In the genomic region with DNA sequence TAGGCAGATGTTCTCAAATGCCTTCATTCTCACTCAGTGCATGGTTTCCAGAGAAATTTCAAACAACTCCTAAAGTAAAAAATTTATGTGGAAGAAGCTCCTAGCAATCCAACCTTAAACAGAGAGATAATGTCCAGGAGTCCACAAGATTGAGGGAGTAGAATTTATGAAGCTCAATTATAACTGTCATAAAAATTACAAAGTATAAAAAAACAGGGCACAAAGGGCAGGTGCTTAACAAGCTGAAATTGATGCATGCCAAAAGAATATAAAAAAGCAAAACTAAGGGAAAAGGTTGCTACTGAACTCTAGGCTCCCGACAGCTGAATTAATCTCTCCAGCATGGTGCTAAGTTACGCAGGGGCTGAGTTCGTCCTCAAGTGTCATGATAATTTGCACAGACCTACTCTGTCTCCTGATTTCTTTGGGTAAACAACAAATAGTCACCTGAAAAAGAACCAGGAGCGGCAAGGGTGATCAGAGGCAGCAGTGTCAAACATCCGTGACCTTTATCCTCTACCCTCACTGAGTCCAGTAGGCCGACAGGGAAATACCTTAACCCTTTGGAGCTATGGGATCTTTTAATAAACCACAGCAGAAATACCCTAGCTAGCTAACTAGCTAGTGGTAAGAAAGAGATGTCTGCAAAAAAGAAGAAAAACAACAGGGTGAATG, we compare ENCODE assay signal across 1 cellular context.
TF ChIP-seq lines count a peak whose summit lies in the region.

No MANE protein-coding gene starts in this region.

TF ChIP-seq in HepG2, 621 proteins besides CTCF, POLR2A, EP300 and RAD21 (continued from another document and continues in another):
- TF ChIP-seq, protein P1, sequence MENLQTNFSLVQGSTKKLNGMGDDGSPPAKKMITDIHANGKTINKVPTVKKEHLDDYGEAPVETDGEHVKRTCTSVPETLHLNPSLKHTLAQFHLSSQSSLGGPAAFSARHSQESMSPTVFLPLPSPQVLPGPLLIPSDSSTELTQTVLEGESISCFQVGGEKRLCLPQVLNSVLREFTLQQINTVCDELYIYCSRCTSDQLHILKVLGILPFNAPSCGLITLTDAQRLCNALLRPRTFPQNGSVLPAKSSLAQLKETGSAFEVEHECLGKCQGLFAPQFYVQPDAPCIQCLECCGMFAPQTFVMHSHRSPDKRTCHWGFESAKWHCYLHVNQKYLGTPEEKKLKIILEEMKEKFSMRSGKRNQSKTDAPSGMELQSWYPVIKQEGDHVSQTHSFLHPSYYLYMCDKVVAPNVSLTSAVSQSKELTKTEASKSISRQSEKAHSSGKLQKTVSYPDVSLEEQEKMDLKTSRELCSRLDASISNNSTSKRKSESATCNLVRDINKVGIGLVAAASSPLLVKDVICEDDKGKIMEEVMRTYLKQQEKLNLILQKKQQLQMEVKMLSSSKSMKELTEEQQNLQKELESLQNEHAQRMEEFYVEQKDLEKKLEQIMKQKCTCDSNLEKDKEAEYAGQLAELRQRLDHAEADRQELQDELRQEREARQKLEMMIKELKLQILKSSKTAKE (CRISPR knock-in tag; IDR thresholded peaks at IDR 0.05; ENCODE audit: borderline replicate concordance) = no peak
- 0 out of 2 replicates have a peak, but pooled peaks have one; percentile 38 for TF ChIP-seq TARDBP (CRISPR knock-in tag; IDR thresholded peaks at IDR 0.05)
- TF ChIP-seq MTA3 (CRISPR knock-in tag; IDR thresholded peaks at IDR 0.05) = no peak
- TF ChIP-seq ZNF33B (CRISPR knock-in tag; IDR thresholded peaks at IDR 0.05) = no peak
- TF ChIP-seq CREB1 (IDR thresholded peaks at IDR 0.05) = no peak
- peak; percentile 41; the same call in 1 of the 2 replicates for TF ChIP-seq CREB1 (CRISPR knock-in tag; IDR thresholded peaks at IDR 0.05)
- no peak for TF ChIP-seq ZNF274 (CRISPR knock-in tag; IDR thresholded peaks at IDR 0.05)
- 0 out of 2 replicates have a peak, but pooled peaks have one; percentile 22 for TF ChIP-seq ZFX (CRISPR knock-in tag; IDR thresholded peaks at IDR 0.05; ENCODE audit: low read depth)
- no peak for TF ChIP-seq ZNF256 (CRISPR knock-in tag; conservative IDR thresholded peaks at IDR 0.05)
- TF ChIP-seq ZKSCAN8 (CRISPR knock-in tag; IDR thresholded peaks at IDR 0.05; ENCODE audit: borderline replicate concordance) = peak; percentile 78; the same call in 1 of the 2 replicates
- no peak for TF ChIP-seq ZNF75D (CRISPR knock-in tag; IDR thresholded peaks at IDR 0.05; ENCODE audit: borderline replicate concordance)
- peak; percentile 91 for TF ChIP-seq NR2F2 (IDR thresholded peaks at IDR 0.05; ENCODE audit: borderline replicate concordance, low read depth)
- TF ChIP-seq ZNF350 (CRISPR knock-in tag; IDR thresholded peaks at IDR 0.05; ENCODE audit: borderline replicate concordance, low read depth) = no peak
- TF ChIP-seq SAP130 (CRISPR knock-in tag; IDR thresholded peaks at IDR 0.05; ENCODE audit: low read depth) = peak; percentile 69
- TF ChIP-seq ZFP36L2 (CRISPR knock-in tag; IDR thresholded peaks at IDR 0.05) = no peak
- peak; percentile 51; the same call in 1 of the 2 replicates for TF ChIP-seq ZNF124 (CRISPR knock-in tag; IDR thresholded peaks at IDR 0.05)
- no peak for TF ChIP-seq SMAD9 (CRISPR knock-in tag; IDR thresholded peaks at IDR 0.05)
- peak; percentile 31; the same call in 1 of the 2 replicates for TF ChIP-seq SIX1 (CRISPR knock-in tag; IDR thresholded peaks at IDR 0.05; ENCODE audit: borderline replicate concordance)
- TF ChIP-seq MEF2D (CRISPR knock-in tag; IDR thresholded peaks at IDR 0.05) = no peak
- TF ChIP-seq MED1 (CRISPR knock-in tag; IDR thresholded peaks at IDR 0.05) = peak; percentile 36; the same call in 1 of the 2 replicates
- TF ChIP-seq AGO1 (IDR thresholded peaks at IDR 0.05; ENCODE audit: low read depth, low read length, poor library complexity, severe bottlenecking) = no peak
- TF ChIP-seq ZNF343 (CRISPR knock-in tag; IDR thresholded peaks at IDR 0.05) = no peak
- no peak for TF ChIP-seq U2AF2 (IDR thresholded peaks at IDR 0.05; ENCODE audit: low read depth, low read length)
- TF ChIP-seq EHMT2 (IDR thresholded peaks at IDR 0.05; ENCODE audit: borderline replicate concordance, low read depth, low read length) = no peak
- no peak for TF ChIP-seq SOX13 (IDR thresholded peaks at IDR 0.05)
- peak in 1 of 2 experiments; percentile 83; a peak in 2 of 4 replicates for TF ChIP-seq SOX13 (CRISPR knock-in tag; conservative IDR thresholded peaks at IDR 0.05 in 1 of 2, IDR thresholded peaks at IDR 0.05 in 1 of 2)
- TF ChIP-seq BCL6 (CRISPR knock-in tag; IDR thresholded peaks at IDR 0.05) = peak; percentile 59
- no peak for TF ChIP-seq GPN1 (CRISPR knock-in tag; IDR thresholded peaks at IDR 0.05; ENCODE audit: borderline replicate concordance)
- peak; percentile 90 for TF ChIP-seq NR2C2 (CRISPR knock-in tag; IDR thresholded peaks at IDR 0.05; ENCODE audit: borderline replicate concordance)
- TF ChIP-seq, protein P2, sequence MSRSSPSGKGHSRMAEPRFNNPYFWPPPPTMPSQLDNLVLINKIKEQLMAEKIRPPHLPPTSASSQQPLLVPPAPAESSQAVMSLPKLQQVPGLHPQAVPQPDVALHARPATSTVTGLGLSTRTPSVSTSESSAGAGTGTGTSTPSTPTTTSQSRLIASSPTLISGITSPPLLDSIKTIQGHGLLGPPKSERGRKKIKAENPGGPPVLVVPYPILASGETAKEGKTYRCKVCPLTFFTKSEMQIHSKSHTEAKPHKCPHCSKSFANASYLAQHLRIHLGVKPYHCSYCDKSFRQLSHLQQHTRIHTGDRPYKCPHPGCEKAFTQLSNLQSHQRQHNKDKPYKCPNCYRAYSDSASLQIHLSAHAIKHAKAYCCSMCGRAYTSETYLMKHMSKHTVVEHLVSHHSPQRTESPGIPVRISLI (CRISPR knock-in tag; IDR thresholded peaks at IDR 0.05; ENCODE audit: borderline replicate concordance) = peak; percentile 43; the same call in 1 of the 2 replicates
- no peak for TF ChIP-seq ZNF260 (CRISPR knock-in tag; IDR thresholded peaks at IDR 0.05; ENCODE audit: borderline replicate concordance, low read depth)
- no peak for TF ChIP-seq ZNF24 (IDR thresholded peaks at IDR 0.05)
- TF ChIP-seq ZNF136 (CRISPR knock-in tag; IDR thresholded peaks at IDR 0.05; ENCODE audit: low read depth) = no peak
- peak; percentile 66; the same call in 1 of the 2 replicates for TF ChIP-seq DPF2 (CRISPR knock-in tag; IDR thresholded peaks at IDR 0.05; ENCODE audit: borderline replicate concordance, low read depth)
- TF ChIP-seq SMAD3 (CRISPR knock-in tag; IDR thresholded peaks at IDR 0.05) = 0 out of 2 replicates have a peak, but pooled peaks have one; percentile 38
- TF ChIP-seq NFIC (IDR thresholded peaks at IDR 0.05; ENCODE audit: low read length) = peak; percentile 53; the same call in 1 of the 2 replicates
- TF ChIP-seq, protein P3, sequence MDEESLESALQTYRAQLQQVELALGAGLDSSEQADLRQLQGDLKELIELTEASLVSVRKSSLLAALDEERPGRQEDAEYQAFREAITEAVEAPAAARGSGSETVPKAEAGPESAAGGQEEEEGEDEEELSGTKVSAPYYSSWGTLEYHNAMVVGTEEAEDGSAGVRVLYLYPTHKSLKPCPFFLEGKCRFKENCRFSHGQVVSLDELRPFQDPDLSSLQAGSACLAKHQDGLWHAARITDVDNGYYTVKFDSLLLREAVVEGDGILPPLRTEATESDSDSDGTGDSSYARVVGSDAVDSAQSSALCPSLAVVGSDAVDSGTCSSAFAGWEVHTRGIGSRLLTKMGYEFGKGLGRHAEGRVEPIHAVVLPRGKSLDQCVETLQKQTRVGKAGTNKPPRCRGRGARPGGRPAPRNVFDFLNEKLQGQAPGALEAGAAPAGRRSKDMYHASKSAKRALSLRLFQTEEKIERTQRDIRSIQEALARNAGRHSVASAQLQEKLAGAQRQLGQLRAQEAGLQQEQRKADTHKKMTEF (CRISPR knock-in tag; IDR thresholded peaks at IDR 0.05) = peak; percentile 42; the same call in 1 of the 2 replicates
- TF ChIP-seq, protein P4, sequence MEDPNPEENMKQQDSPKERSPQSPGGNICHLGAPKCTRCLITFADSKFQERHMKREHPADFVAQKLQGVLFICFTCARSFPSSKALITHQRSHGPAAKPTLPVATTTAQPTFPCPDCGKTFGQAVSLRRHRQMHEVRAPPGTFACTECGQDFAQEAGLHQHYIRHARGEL (CRISPR knock-in tag; IDR thresholded peaks at IDR 0.05) = no peak
- TF ChIP-seq, protein P5, sequence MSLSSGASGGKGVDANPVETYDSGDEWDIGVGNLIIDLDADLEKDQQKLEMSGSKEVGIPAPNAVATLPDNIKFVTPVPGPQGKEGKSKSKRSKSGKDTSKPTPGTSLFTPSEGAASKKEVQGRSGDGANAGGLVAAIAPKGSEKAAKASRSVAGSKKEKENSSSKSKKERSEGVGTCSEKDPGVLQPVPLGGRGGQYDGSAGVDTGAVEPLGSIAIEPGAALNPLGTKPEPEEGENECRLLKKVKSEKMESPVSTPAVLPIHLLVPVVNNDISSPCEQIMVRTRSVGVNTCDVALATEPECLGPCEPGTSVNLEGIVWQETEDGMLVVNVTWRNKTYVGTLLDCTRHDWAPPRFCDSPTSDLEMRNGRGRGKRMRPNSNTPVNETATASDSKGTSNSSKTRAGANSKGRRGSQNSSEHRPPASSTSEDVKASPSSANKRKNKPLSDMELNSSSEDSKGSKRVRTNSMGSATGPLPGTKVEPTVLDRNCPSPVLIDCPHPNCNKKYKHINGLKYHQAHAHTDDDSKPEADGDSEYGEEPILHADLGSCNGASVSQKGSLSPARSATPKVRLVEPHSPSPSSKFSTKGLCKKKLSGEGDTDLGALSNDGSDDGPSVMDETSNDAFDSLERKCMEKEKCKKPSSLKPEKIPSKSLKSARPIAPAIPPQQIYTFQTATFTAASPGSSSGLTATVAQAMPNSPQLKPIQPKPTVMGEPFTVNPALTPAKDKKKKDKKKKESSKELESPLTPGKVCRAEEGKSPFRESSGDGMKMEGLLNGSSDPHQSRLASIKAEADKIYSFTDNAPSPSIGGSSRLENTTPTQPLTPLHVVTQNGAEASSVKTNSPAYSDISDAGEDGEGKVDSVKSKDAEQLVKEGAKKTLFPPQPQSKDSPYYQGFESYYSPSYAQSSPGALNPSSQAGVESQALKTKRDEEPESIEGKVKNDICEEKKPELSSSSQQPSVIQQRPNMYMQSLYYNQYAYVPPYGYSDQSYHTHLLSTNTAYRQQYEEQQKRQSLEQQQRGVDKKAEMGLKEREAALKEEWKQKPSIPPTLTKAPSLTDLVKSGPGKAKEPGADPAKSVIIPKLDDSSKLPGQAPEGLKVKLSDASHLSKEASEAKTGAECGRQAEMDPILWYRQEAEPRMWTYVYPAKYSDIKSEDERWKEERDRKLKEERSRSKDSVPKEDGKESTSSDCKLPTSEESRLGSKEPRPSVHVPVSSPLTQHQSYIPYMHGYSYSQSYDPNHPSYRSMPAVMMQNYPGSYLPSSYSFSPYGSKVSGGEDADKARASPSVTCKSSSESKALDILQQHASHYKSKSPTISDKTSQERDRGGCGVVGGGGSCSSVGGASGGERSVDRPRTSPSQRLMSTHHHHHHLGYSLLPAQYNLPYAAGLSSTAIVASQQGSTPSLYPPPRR (CRISPR knock-in tag; IDR thresholded peaks at IDR 0.05; ENCODE audit: borderline replicate concordance) = 0 out of 2 replicates have a peak, but pooled peaks have one; percentile 55
- TF ChIP-seq, protein P6, sequence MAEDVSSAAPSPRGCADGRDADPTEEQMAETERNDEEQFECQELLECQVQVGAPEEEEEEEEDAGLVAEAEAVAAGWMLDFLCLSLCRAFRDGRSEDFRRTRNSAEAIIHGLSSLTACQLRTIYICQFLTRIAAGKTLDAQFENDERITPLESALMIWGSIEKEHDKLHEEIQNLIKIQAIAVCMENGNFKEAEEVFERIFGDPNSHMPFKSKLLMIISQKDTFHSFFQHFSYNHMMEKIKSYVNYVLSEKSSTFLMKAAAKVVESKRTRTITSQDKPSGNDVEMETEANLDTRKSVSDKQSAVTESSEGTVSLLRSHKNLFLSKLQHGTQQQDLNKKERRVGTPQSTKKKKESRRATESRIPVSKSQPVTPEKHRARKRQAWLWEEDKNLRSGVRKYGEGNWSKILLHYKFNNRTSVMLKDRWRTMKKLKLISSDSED (CRISPR knock-in tag; IDR thresholded peaks at IDR 0.05) = no peak
- no peak for TF ChIP-seq CENPT (CRISPR knock-in tag; IDR thresholded peaks at IDR 0.05; ENCODE audit: low read depth)
- TF ChIP-seq, protein P7, sequence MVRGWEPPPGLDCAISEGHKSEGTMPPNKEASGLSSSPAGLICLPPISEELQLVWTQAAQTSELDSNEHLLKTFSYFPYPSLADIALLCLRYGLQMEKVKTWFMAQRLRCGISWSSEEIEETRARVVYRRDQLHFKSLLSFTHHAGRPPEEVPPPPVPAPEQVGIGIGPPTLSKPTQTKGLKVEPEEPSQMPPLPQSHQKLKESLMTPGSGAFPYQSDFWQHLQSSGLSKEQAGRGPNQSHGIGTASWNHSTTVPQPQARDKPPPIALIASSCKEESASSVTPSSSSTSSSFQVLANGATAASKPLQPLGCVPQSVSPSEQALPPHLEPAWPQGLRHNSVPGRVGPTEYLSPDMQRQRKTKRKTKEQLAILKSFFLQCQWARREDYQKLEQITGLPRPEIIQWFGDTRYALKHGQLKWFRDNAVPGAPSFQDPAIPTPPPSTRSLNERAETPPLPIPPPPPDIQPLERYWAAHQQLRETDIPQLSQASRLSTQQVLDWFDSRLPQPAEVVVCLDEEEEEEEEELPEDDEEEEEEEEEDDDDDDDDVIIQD (CRISPR knock-in tag; IDR thresholded peaks at IDR 0.05; ENCODE audit: low read depth) = peak; percentile 78
- TF ChIP-seq, protein P8, sequence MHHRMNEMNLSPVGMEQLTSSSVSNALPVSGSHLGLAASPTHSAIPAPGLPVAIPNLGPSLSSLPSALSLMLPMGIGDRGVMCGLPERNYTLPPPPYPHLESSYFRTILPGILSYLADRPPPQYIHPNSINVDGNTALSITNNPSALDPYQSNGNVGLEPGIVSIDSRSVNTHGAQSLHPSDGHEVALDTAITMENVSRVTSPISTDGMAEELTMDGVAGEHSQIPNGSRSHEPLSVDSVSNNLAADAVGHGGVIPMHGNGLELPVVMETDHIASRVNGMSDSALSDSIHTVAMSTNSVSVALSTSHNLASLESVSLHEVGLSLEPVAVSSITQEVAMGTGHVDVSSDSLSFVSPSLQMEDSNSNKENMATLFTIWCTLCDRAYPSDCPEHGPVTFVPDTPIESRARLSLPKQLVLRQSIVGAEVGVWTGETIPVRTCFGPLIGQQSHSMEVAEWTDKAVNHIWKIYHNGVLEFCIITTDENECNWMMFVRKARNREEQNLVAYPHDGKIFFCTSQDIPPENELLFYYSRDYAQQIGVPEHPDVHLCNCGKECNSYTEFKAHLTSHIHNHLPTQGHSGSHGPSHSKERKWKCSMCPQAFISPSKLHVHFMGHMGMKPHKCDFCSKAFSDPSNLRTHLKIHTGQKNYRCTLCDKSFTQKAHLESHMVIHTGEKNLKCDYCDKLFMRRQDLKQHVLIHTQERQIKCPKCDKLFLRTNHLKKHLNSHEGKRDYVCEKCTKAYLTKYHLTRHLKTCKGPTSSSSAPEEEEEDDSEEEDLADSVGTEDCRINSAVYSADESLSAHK (CRISPR knock-in tag; IDR thresholded peaks at IDR 0.05; ENCODE audit: borderline replicate concordance) = no peak
- TF ChIP-seq ZNF180 (CRISPR knock-in tag; IDR thresholded peaks at IDR 0.05; ENCODE audit: borderline replicate concordance, low read depth) = no peak
- TF ChIP-seq RFX5 (IDR thresholded peaks at IDR 0.05; ENCODE audit: low read depth, low read length) = no peak
- TF ChIP-seq ZNF678 (CRISPR knock-in tag; IDR thresholded peaks at IDR 0.05) = no peak
- no peak for TF ChIP-seq SMARCE1 (IDR thresholded peaks at IDR 0.05; ENCODE audit: borderline replicate concordance)
- no peak for TF ChIP-seq ZNF441 (CRISPR knock-in tag; IDR thresholded peaks at IDR 0.05; ENCODE audit: borderline replicate concordance)
- TF ChIP-seq FOXM1 (CRISPR knock-in tag; IDR thresholded peaks at IDR 0.05) = no peak
- peak; percentile 82 for TF ChIP-seq TEAD3 (CRISPR knock-in tag; optimal IDR thresholded peaks at IDR 0.05; ENCODE audit: borderline replicate concordance)
- TF ChIP-seq GATAD1 (CRISPR knock-in tag; IDR thresholded peaks at IDR 0.05) = 0 out of 2 replicates have a peak, but pooled peaks have one; percentile 20
- TF ChIP-seq ZNF614 (CRISPR knock-in tag; IDR thresholded peaks at IDR 0.05; ENCODE audit: borderline replicate concordance) = 0 out of 2 replicates have a peak, but pooled peaks have one; percentile 32
